25 cellular contexts compared by ENCODE assay signal in genomic region chr4:59369228-59369627, GRCh38.
DNase-seq lines count a peak whose midpoint lies in the region; ATAC-seq, FAIRE-seq and TF ChIP-seq lines count a peak whose summit lies in the region.
"Had no signal": no experiment of that assay in that cellular context is flagged by ENCODE, and none has a peak within 500 bp of the region (broad histone marks: within the 10 kb centered on the region; RNA-seq: fewer than 3 reads in every experiment).

No MANE protein-coding gene starts in this region.

- no peak overlapping the region for H3K4me3 Mint-ChIP-seq in stimulated activated naive CD8-positive, alpha-beta T cell treated with anti-CD3 and anti-CD28 coated beads, Interleukin-15, amount 100 ng/mL, for 72 hours
- H3K4me3 Mint-ChIP-seq: CD14-positive monocyte; CD4-positive, alpha-beta memory T cell; CD4-positive, CD25-positive, alpha-beta regulatory T cell; CD8-positive, alpha-beta memory T cell had no signal

- H2AFZ ChIP-seq in HepG2 (ENCODE audit: low read length) (no peak overlapping the region), K562 (ENCODE audit: low read depth, low read length) (no peak overlapping the region)

- H3K36me3 ChIP-seq in HepG2 (replicated peaks in 1 of 2; ENCODE audit: control insufficient read depth in 1 of 2, insufficient read depth in 2 of 2, low read length in 2 of 2) (no peaks in the 10 kb centered on the region), right lobe of liver (no peaks in the 10 kb centered on the region), K562 (ENCODE audit: control insufficient read depth, insufficient read depth, low read length) (no peaks in the 10 kb centered on the region)
- H3K36me3 ChIP-seq: BE2C, BLaER1 had no signal

- no peak overlapping the region for H3K4me3 ChIP-seq in HepG2 (replicated peaks in 1 of 3; ENCODE audit: insufficient read depth in 1 of 3, low read depth in 2 of 3, low read length in 3 of 3)
- H3K4me3 ChIP-seq in right lobe of liver, result no peak overlapping the region
- no peak overlapping the region for H3K4me3 ChIP-seq in K562
- H3K4me3 ChIP-seq: BLaER1, GM12878 had no signal

- TF ChIP-seq EP300 in HepG2 (IDR thresholded peaks at IDR 0.05; ENCODE audit: low read depth in 2 of 2, low read length in 2 of 2) (no peak), HepG2 (CRISPR knock-in tag; IDR thresholded peaks at IDR 0.05; ENCODE audit: borderline replicate concordance) (no peak), K562 (IDR thresholded peaks at IDR 0.05; ENCODE audit: low read length) (no peak)

- H3K9ac ChIP-seq in HepG2 (ENCODE audit: insufficient read depth, low read depth, low read length) (no peak overlapping the region), K562 (ENCODE audit: insufficient read depth in 1 of 2, low read depth in 2 of 2, low read length in 2 of 2) (no peak overlapping the region)
- H3K9ac ChIP-seq: BLaER1 had no signal

- no peak overlapping the region for H3K27ac Mint-ChIP-seq in stimulated activated naive CD8-positive, alpha-beta T cell treated with anti-CD3 and anti-CD28 coated beads, Interleukin-15, amount 100 ng/mL, for 72 hours
- H3K27ac Mint-ChIP-seq: CD14-positive monocyte; CD4-positive, alpha-beta memory T cell; CD4-positive, CD25-positive, alpha-beta regulatory T cell; CD8-positive, alpha-beta memory T cell had no signal

- intact Hi-C loops in HepG2 (cut with micrococcal nuclease; ENCODE audit: unreplicated experiment), result no loop called here
- intact Hi-C loops in right lobe of liver (cut with DNase I), result no loop called here
- intact Hi-C loops in K562 (cut with micrococcal nuclease), result no loop called here

- ATAC-seq in HepG2 (no peak), right lobe of liver (no peak), K562 (no peak)
- ATAC-seq in stimulated activated naive CD8-positive, alpha-beta T cell treated with anti-CD3 and anti-CD28 coated beads, Interleukin-15, amount 100 ng/mL, for 72 hours, result no peak
- ATAC-seq: GM12878 had no signal

- CTCF ChIA-PET in HepG2 (lab: Yijun Ruan, JAX; ENCODE audit: low intra/inter-chr PET ratio, low total read pairs) (no interaction called here), K562 (lab: Yijun Ruan, JAX; ENCODE audit: low intra/inter-chr PET ratio) (no interaction called here)

- POLR2A ChIA-PET in HepG2 (lab: Yijun Ruan, JAX) (no interaction called here), K562 (lab: Yijun Ruan, JAX) (no interaction called here)

- H3K27ac ChIP-seq in HepG2 (ENCODE audit: extremely low read length, insufficient read depth, low read length), result no peak overlapping the region
- H3K27ac ChIP-seq in right lobe of liver, result no peak overlapping the region
- no peak overlapping the region for H3K27ac ChIP-seq in K562 (ENCODE audit: extremely low read depth, low read depth, low read length)
- H3K27ac ChIP-seq: 22Rv1, BLaER1 had no signal

- H3K9me3 Mint-ChIP-seq in stimulated activated naive CD8-positive, alpha-beta T cell treated with anti-CD3 and anti-CD28 coated beads, Interleukin-15, amount 100 ng/mL, for 72 hours, result no peaks in the 10 kb centered on the region

- H3K9me3 ChIP-seq in HepG2 (ENCODE audit: low read length) (no peaks in the 10 kb centered on the region), right lobe of liver (no peaks in the 10 kb centered on the region), K562 (replicated peaks; ENCODE audit: control insufficient read depth, insufficient read depth, low read depth, low read length) (0 out of 2 replicates have a peak, but pooled peaks cover 2% of the 10 kb centered on the region)
- H3K9me3 ChIP-seq: BE2C, BLaER1 had no signal

- DNase-seq in HepG2 (ENCODE audit: low spot score) (no peak), right lobe of liver (no peak), K562 (ENCODE audit: extremely low read depth in 1 of 4, low spot score in 3 of 4) (no peak), RCC 7860 (ENCODE audit: low spot score) (no peak)
- DNase-seq in stimulated activated naive CD8-positive, alpha-beta T cell treated with anti-CD3 and anti-CD28 coated beads, Interleukin-15, amount 100 ng/mL, for 72 hours, result no peak
- DNase-seq: ACHN; BE2C; C1 segment of cervical spinal cord; CD4-positive, alpha-beta memory T cell; CD4-positive, CD25-positive, alpha-beta regulatory T cell; CD8-positive, alpha-beta memory T cell; COR-L47; DMS 273 treated with DMSO at 0.1 percent for 48 hours; DMS153; DMS53; DMS79; DND-41; EL; GDM1 had no signal

- no peak overlapping the region for H3K4me2 ChIP-seq in HepG2 (ENCODE audit: low read depth, low read length)
- no peak overlapping the region for H3K4me2 ChIP-seq in K562 (ENCODE audit: insufficient read depth, low read length)
- H3K4me2 ChIP-seq: BLaER1 had no signal

- H3K79me2 ChIP-seq in HepG2 (ENCODE audit: insufficient read depth, low read length) (no peaks in the 10 kb centered on the region), K562 (ENCODE audit: control insufficient read depth, insufficient read depth, low read length) (no peaks in the 10 kb centered on the region)

- no peaks in the 10 kb centered on the region for H3K4me1 ChIP-seq in HepG2 (ENCODE audit: insufficient read depth, low read length)
- no peaks in the 10 kb centered on the region for H3K4me1 ChIP-seq in right lobe of liver
- no peaks in the 10 kb centered on the region for H3K4me1 ChIP-seq in K562 (replicated peaks in 1 of 2; ENCODE audit: control insufficient read depth in 2 of 2, insufficient read depth in 2 of 2, low read length in 2 of 2)
- H3K4me1 ChIP-seq: BE2C, BLaER1 had no signal

- no peaks in the 10 kb centered on the region for H3K4me1 Mint-ChIP-seq in stimulated activated naive CD8-positive, alpha-beta T cell treated with anti-CD3 and anti-CD28 coated beads, Interleukin-15, amount 100 ng/mL, for 72 hours
- H3K4me1 Mint-ChIP-seq: CD14-positive monocyte; CD4-positive, alpha-beta memory T cell; CD4-positive, CD25-positive, alpha-beta regulatory T cell; CD8-positive, alpha-beta memory T cell had no signal

- H3K27me3 ChIP-seq in HepG2 (ENCODE audit: control insufficient read depth in 1 of 2, insufficient read depth in 2 of 2, low read length in 2 of 2) (no peaks in the 10 kb centered on the region; a peak in 1 of 5 replicates), right lobe of liver (no peaks in the 10 kb centered on the region), K562 (ENCODE audit: control insufficient read depth in 2 of 2, insufficient read depth in 2 of 2, low read length in 2 of 2) (no peaks in the 10 kb centered on the region)
- H3K27me3 ChIP-seq: BE2C, BLaER1 had no signal

- H4K20me1 ChIP-seq in HepG2 (ENCODE audit: insufficient read depth, low read length), result no peaks in the 10 kb centered on the region
- no peaks in the 10 kb centered on the region for H4K20me1 ChIP-seq in K562 (replicated peaks; ENCODE audit: control insufficient read depth, insufficient read depth, low read length)
- H4K20me1 ChIP-seq: BLaER1 had no signal

- in situ Hi-C loops in HepG2 (cut with HindIII; ENCODE audit: extremely low pct_ligation_motif_present, low pct_unique_long_range_greater_than_20kb) (no loop called here), K562 (cut with MboI) (no loop called here)

- TF ChIP-seq CTCF in HepG2 (CRISPR knock-in tag; IDR thresholded peaks at IDR 0.05), result no peak
- TF ChIP-seq CTCF in right lobe of liver (IDR thresholded peaks at IDR 0.05), result no peak
- TF ChIP-seq CTCF in K562 (IDR thresholded peaks at IDR 0.05 in 2 of 3, conservative IDR thresholded peaks at IDR 0.05 in 1 of 3; ENCODE audit: insufficient read depth in 2 of 3, low read depth in 1 of 3, low read length in 3 of 3), result no peak

- TF ChIP-seq POLR2A in HepG2 (IDR thresholded peaks at IDR 0.05; ENCODE audit: insufficient read depth in 1 of 2, low read depth in 2 of 2, low read length in 2 of 2) (no peak), right lobe of liver (IDR thresholded peaks at IDR 0.05) (no peak), K562 (conservative IDR thresholded peaks at IDR 0.05) (no peak)

- TF ChIP-seq RAD21 in HepG2 (CRISPR knock-in tag; IDR thresholded peaks at IDR 0.05) (no peak), K562 (CRISPR knock-in tag; conservative IDR thresholded peaks at IDR 0.05 in 1 of 2, IDR thresholded peaks at IDR 0.05 in 1 of 2) (no peak)

- H3K27me3 Mint-ChIP-seq in stimulated activated naive CD8-positive, alpha-beta T cell treated with anti-CD3 and anti-CD28 coated beads, Interleukin-15, amount 100 ng/mL, for 72 hours, result no peaks in the 10 kb centered on the region
- H3K27me3 Mint-ChIP-seq: CD4-positive, alpha-beta memory T cell; CD4-positive, CD25-positive, alpha-beta regulatory T cell; CD8-positive, alpha-beta memory T cell had no signal

- FAIRE-seq in HepG2 (lab: Jason Lieb, UNC) (no peak), K562 (lab: Jason Lieb, UNC) (no peak), RCC 7860 (lab: Jason Lieb, UNC) (no peak)
- FAIRE-seq: GM12878, GM12892, GM18507 had no signal

- no peaks in the 10 kb centered on the region for H3K9me1 ChIP-seq in K562 (ENCODE audit: control insufficient read depth, insufficient read depth, low read length)

- BruUV-seq in HepG2 (replicated peaks; lab: Mats Ljungman, UMichigan) (no TSS peak), K562 (replicated peaks; lab: Mats Ljungman, UMichigan) (no TSS peak)

TF ChIP-seq in HepG2, 621 proteins besides CTCF, POLR2A, EP300 and RAD21 (continues in another document):
- TF ChIP-seq SIX1 (CRISPR knock-in tag; IDR thresholded peaks at IDR 0.05; ENCODE audit: borderline replicate concordance) (no peak), PREB (CRISPR knock-in tag; IDR thresholded peaks at IDR 0.05) (no peak), MAFF (IDR thresholded peaks at IDR 0.05; ENCODE audit: low read depth, low read length) (peak; percentile 97), NR3C1 (CRISPR knock-in tag; IDR thresholded peaks at IDR 0.05) (no peak)

TF ChIP-seq in K562, 482 proteins besides CTCF, POLR2A, EP300 and RAD21 (continues in another document):
- TF ChIP-seq C11orf30 (IDR thresholded peaks at IDR 0.05; ENCODE audit: low read depth), result peak; percentile 74
- no peak for TF ChIP-seq LEF1 (IDR thresholded peaks at IDR 0.05)
- no peak for TF ChIP-seq CTCFL (IDR thresholded peaks at IDR 0.05; ENCODE audit: borderline replicate concordance, insufficient read depth, low read depth, low read length, poor library complexity, severe bottlenecking)
- no peak for TF ChIP-seq HNRNPL (IDR thresholded peaks at IDR 0.05; ENCODE audit: low read depth, low read length)

Comparison
In these comparisons a context has a peak if more than half of its experiments do, and no peak if none do; other contexts are left out.
1. Of the 241 proteins assayed by ChIP-seq in both HepG2 and K562: peak only in HepG2: none; only in K562: MAFG; in both: MAFF and MAFK; in neither: 238.